Comparison of ENCODE assay signal across 20 cellular contexts in the genomic region with DNA sequence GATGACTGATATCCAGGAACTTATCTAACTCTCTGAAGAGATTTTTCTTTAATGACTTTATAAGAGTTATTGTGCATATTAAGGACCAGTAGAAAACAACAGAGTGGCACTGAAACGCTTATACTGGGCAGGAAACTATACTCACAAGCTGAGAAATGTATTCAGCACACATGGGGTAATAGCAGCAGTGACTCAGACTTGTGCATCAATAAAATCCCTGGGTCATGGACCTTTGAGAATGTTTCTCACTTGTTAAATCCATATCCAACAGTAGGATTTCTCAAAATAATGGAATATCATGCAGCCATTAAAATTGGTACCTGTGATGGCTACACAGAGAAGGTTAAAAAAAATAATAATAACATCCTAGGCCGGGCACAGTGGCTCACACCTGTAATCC.
A peak's percentile ranks its signal among the peaks of the same experiment; 100 is the strongest.
DNase-seq lines count a peak whose midpoint lies in the region; ATAC-seq and TF ChIP-seq lines count a peak whose summit lies in the region.
"Had no signal": no experiment of that assay in that cellular context is flagged by ENCODE, and none has a peak within 500 bp of the region (broad histone marks: within the 10 kb centered on the region; RNA-seq: fewer than 3 reads in every experiment).

No MANE protein-coding gene starts in this region.

- intact Hi-C loops in A673 (cut with micrococcal nuclease; ENCODE audit: unreplicated experiment) = no loop called here

- POLR2A ChIA-PET in A673 (lab: Charles Lee; ENCODE audit: low non-redundant PET) = no interaction called here

- no peaks in the 10 kb centered on the region for H3K27me3 ChIP-seq in A673 (replicated peaks; ENCODE audit: insufficient read depth, low read depth, low read length, poor library complexity)
- H3K27me3 ChIP-seq: SJCRH30 had no signal

- H3K27ac Mint-ChIP-seq in natural killer cell treated with Interleukin-12 subunit alpha and Interleukin-12 subunit beta and Interleukin-15 and Interleukin-18, amount 100 ng/mL, for 72 hours = no peak overlapping the region
- H3K27ac Mint-ChIP-seq: B cell; CD4-positive, CD25-positive, alpha-beta regulatory T cell had no signal

- H3K4me3 Mint-ChIP-seq in natural killer cell treated with Interleukin-12 subunit alpha and Interleukin-12 subunit beta and Interleukin-15 and Interleukin-18, amount 100 ng/mL, for 72 hours = no peak overlapping the region
- H3K4me3 Mint-ChIP-seq: B cell; CD4-positive, CD25-positive, alpha-beta regulatory T cell had no signal

- H3K36me3 ChIP-seq in A673 (ENCODE audit: insufficient read depth, low read length, poor library complexity, severe bottlenecking) = no peaks in the 10 kb centered on the region
- H3K36me3 ChIP-seq: SJCRH30 had no signal

- TF ChIP-seq CTCF in A673 (conservative IDR thresholded peaks at IDR 0.05; ENCODE audit: low read depth, low read length) = no peak

- no peaks in the 10 kb centered on the region for H3K36me3 Mint-ChIP-seq in natural killer cell treated with Interleukin-12 subunit alpha and Interleukin-12 subunit beta and Interleukin-15 and Interleukin-18, amount 100 ng/mL, for 72 hours

- DNase-seq in HCEC 1CT = peak; percentile 80
- peak; percentile 30 for DNase-seq in amniotic epithelial cell (ENCODE audit: low read depth)
- DNase-seq in fibroblast of peridontal ligament (ENCODE audit: extremely low read depth) = peak; percentile 32
- DNase-seq in renal cortical epithelial cell (ENCODE audit: low read depth) = peak; percentile 53
- no peak for DNase-seq in NOMO-1 treated with dmso at 0.1 percent for 144 hours (lab: John Stamatoyannopoulos, UW; ENCODE audit: unreplicated experiment)
- DNase-seq in A673 (ENCODE audit: low spot score) = no peak
- no peak for DNase-seq in natural killer cell treated with Interleukin-12 subunit alpha and Interleukin-12 subunit beta and Interleukin-15 and Interleukin-18, amount 100 ng/mL, for 72 hours (ENCODE audit: low spot score)
- DNase-seq in cerebellar cortex (ENCODE audit: low spot score) = no peak
- DNase-seq: Calu3; CD4-positive, CD25-positive, alpha-beta regulatory T cell; DMS53; GOT3; Karpas-422; NCI-H2029; NCI-H2171; NCI-H446 treated with DMSO at 0.1 percent for 48 hours; NCI-H748 treated with DMSO at 0.1 percent for 48 hours; SJCRH30; SW 1271 had no signal

- H3K9me3 ChIP-seq in A673 (ENCODE audit: low read depth, low read length, poor library complexity, severe bottlenecking) = no peaks in the 10 kb centered on the region
- H3K9me3 ChIP-seq: SJCRH30 had no signal

- no peak for ATAC-seq in natural killer cell treated with Interleukin-12 subunit alpha and Interleukin-12 subunit beta and Interleukin-15 and Interleukin-18, amount 100 ng/mL, for 72 hours

- H3K4me1 Mint-ChIP-seq in natural killer cell treated with Interleukin-12 subunit alpha and Interleukin-12 subunit beta and Interleukin-15 and Interleukin-18, amount 100 ng/mL, for 72 hours (ENCODE audit: low read depth in 2 of 2) = no peaks in the 10 kb centered on the region
- H3K4me1 Mint-ChIP-seq: B cell had no signal

- CTCF ChIA-PET in A673 (lab: Charles Lee) = no interaction called here

- H3K27ac ChIP-seq in A673 (ENCODE audit: low read depth, low read length, poor library complexity, severe bottlenecking) = no peak overlapping the region
- H3K27ac ChIP-seq: SJCRH30 had no signal

- no peak overlapping the region for H3K4me3 ChIP-seq in A673 (ENCODE audit: low read depth, low read length, poor library complexity, severe bottlenecking)
- H3K4me3 ChIP-seq: SJCRH30 had no signal

- no TSS peak for BruUV-seq in A673 (replicated peaks; lab: Mats Ljungman, UMichigan)

- no peaks in the 10 kb centered on the region for H3K9me3 Mint-ChIP-seq in natural killer cell treated with Interleukin-12 subunit alpha and Interleukin-12 subunit beta and Interleukin-15 and Interleukin-18, amount 100 ng/mL, for 72 hours

- H3K4me1 ChIP-seq in A673 (ENCODE audit: insufficient read depth, low read length, poor library complexity, severe bottlenecking) = no peaks in the 10 kb centered on the region
- H3K4me1 ChIP-seq: SJCRH30 had no signal

- H3K27me3 Mint-ChIP-seq in natural killer cell treated with Interleukin-12 subunit alpha and Interleukin-12 subunit beta and Interleukin-15 and Interleukin-18, amount 100 ng/mL, for 72 hours = no peaks in the 10 kb centered on the region
- H3K27me3 Mint-ChIP-seq: B cell; CD4-positive, CD25-positive, alpha-beta regulatory T cell had no signal

Comparison
In these comparisons a context has a peak if more than half of its experiments do, and no peak if none do; other contexts are left out.
1. DNase-seq: peak in HCEC 1CT (single experiment), amniotic epithelial cell (single experiment), fibroblast of peridontal ligament (single experiment) and renal cortical epithelial cell (single experiment); none in NOMO-1 treated with dmso at 0.1 percent for 144 hours (single experiment), A673 (single experiment), natural killer cell treated with Interleukin-12 subunit alpha and Interleukin-12 subunit beta and Interleukin-15 and Interleukin-18, amount 100 ng/mL, for 72 hours (single experiment) and cerebellar cortex (single experiment).